8 cellular contexts compared by ENCODE assay signal in genomic region chr11:2532704-2533641, GRCh38.
DNase-seq lines count a peak whose midpoint lies in the region; ATAC-seq and TF ChIP-seq lines count a peak whose summit lies in the region.

No MANE protein-coding gene starts in this region.

- DNase-seq in ELR (ENCODE audit: low read depth) (peak; percentile 94), NCI-H146 (lab: John Stamatoyannopoulos, UW) (peak; percentile 86), T-helper 1 cell (peak; percentile 79 to 89 (median 84)), adrenal gland (peak; percentile 88 to 96 (median 94)), left ventricle myocardium inferior (peak; percentile 89), progenitor cell of endocrine pancreas (ENCODE audit: low spot score, unreplicated experiment) (peak; percentile 95), upper lobe of left lung (peak; percentile 92 to 95)

- H3K9me3 ChIP-seq in adrenal gland (replicated peaks in 1 of 3) (no peaks in the 10 kb centered on the region), left ventricle myocardium inferior (replicated peaks) (no peaks in the 10 kb centered on the region), upper lobe of left lung (no peaks in the 10 kb centered on the region)

- peak overlapping the region; percentile 41 for H3K4me3 Mint-ChIP-seq in progenitor cell of endocrine pancreas (ENCODE audit: low read depth)

- H3K27me3 ChIP-seq in adrenal gland (no peaks in the 10 kb centered on the region), left ventricle myocardium inferior (ENCODE audit: low read depth) (no peaks in the 10 kb centered on the region), upper lobe of left lung (no peaks in the 10 kb centered on the region)

- peaks cover 27 to 30% of the 10 kb centered on the region in 2 donors for H3K4me1 ChIP-seq in adrenal gland (replicated peaks in 1 of 2)
- H3K4me1 ChIP-seq in left ventricle myocardium inferior = peaks cover 23% of the 10 kb centered on the region
- peaks cover 15 to 29% (median 19%) of the 10 kb centered on the region in 4 donors for H3K4me1 ChIP-seq in upper lobe of left lung

- H3K9me3 Mint-ChIP-seq in progenitor cell of endocrine pancreas (ENCODE audit: low read depth) = no peaks in the 10 kb centered on the region

- peaks cover 8% of the 10 kb centered on the region for H3K4me1 Mint-ChIP-seq in progenitor cell of endocrine pancreas (ENCODE audit: low read depth)

- H3K36me3 Mint-ChIP-seq in progenitor cell of endocrine pancreas (ENCODE audit: insufficient read depth) = no peaks in the 10 kb centered on the region

- intact Hi-C loops in adrenal gland (cut with DNase I) = loop anchor here (2.0 kb wide), 2 partner anchors 354 to 356 kb away; no protein-coding TSS in a partner anchor
- intact Hi-C loops in left ventricle myocardium inferior (cut with micrococcal nuclease) = loop anchor here (2.0 kb wide), 1 partner anchor 358 kb away; no protein-coding TSS in a partner anchor

- H3K27ac ChIP-seq in adrenal gland (peak overlapping the region; percentile 45 to 93 (median 85)), left ventricle myocardium inferior (replicated peaks) (peak overlapping the region; percentile 62), upper lobe of left lung (peak overlapping the region; percentile 2 to 66 (median 34))

- TF ChIP-seq CTCF in adrenal gland (IDR thresholded peaks at IDR 0.05) (peak; percentile 98 to 100 (median 99)), left ventricle myocardium inferior (IDR thresholded peaks at IDR 0.05; ENCODE audit: borderline replicate concordance) (peak; percentile 99), progenitor cell of endocrine pancreas (IDR thresholded peaks at IDR 0.05; ENCODE audit: unreplicated experiment) (peak; percentile 99), upper lobe of left lung (IDR thresholded peaks at IDR 0.05) (peak; percentile 98 to 99 (median 99))

- peaks cover 0 to 14% of the 10 kb centered on the region in 2 donors for H3K36me3 ChIP-seq in adrenal gland (replicated peaks in 1 of 2)
- H3K36me3 ChIP-seq in left ventricle myocardium inferior = no peaks in the 10 kb centered on the region
- H3K36me3 ChIP-seq in upper lobe of left lung = peaks cover 0 to 15% (median 0%) of the 10 kb centered on the region in 4 donors

- H3K27ac Mint-ChIP-seq in progenitor cell of endocrine pancreas = peak overlapping the region; percentile 99

- no peak for TF ChIP-seq EP300 in upper lobe of left lung (IDR thresholded peaks at IDR 0.05)

- ATAC-seq in HG02588 (IDR thresholded peaks at IDR 0.05; ENCODE audit: unreplicated experiment) (peak; percentile 65), upper lobe of left lung (ENCODE audit: low FRiP score in 2 of 2) (peak; percentile 87 to 91)

- peak overlapping the region in 1 of 4 donors; percentile 35 for H3K4me3 ChIP-seq in adrenal gland
- H3K4me3 ChIP-seq in left ventricle myocardium inferior = peak overlapping the region; percentile 49
- peak overlapping the region in 3 of 4 donors; percentile 14 to 41 (median 40) for H3K4me3 ChIP-seq in upper lobe of left lung

- peak; percentile 9 to 22 for TF ChIP-seq POLR2A in adrenal gland (IDR thresholded peaks at IDR 0.05)
- TF ChIP-seq POLR2A in upper lobe of left lung (IDR thresholded peaks at IDR 0.05) = no peak

- WGBS in adrenal gland, 4 donors = 5 to 17% (median 15%) methylated on average over 23 to 47 of the region's 47 CpGs
- 16 to 24% methylated on average over 33 to 47 of the region's 47 CpGs for WGBS in upper lobe of left lung, 2 donors

- H3K27me3 Mint-ChIP-seq in progenitor cell of endocrine pancreas = peaks cover 15% of the 10 kb centered on the region

Comparison
In these comparisons a context has a peak if more than half of its experiments do, and no peak if none do; other contexts are left out.
1. H3K27ac ChIP-seq: peak in every context shown above with its lines; median percentile 85 in adrenal gland; 62 in left ventricle myocardium inferior; 34 in upper lobe of left lung.
2. POLR2A ChIP-seq: peak in adrenal gland (2 of 2); none in upper lobe of left lung (0 of 4).
3. Peak in every context shown above with its lines, with median percentiles within 50 percentile points of each other: DNase-seq and CTCF ChIP-seq.